8 cellular contexts compared by ENCODE assay signal in genomic region chr1:39955547-39956539, GRCh38. TPM values are rescaled to one million over a fixed set of nuclear protein-coding genes. Genes with fewer than 3 reads are reported as not detected.
A peak's percentile ranks its signal among the peaks of the same experiment; 100 is the strongest.
DNase-seq lines count a peak whose midpoint lies in the region; ATAC-seq, FAIRE-seq and TF ChIP-seq lines count a peak whose summit lies in the region.

No MANE protein-coding gene starts in this region.

- FAIRE-seq in HTR-8/SVneo (lab: Jason Lieb, UNC) = no peak

- DNase-seq in COLO668 (lab: John Stamatoyannopoulos, UW; ENCODE audit: unreplicated experiment) = peak; percentile 100
- DNase-seq in HTR-8/SVneo (ENCODE audit: insufficient read length, low spot score) = peak; percentile 45
- DNase-seq in activated effector memory CD4-positive, alpha-beta T cell treated with anti-CD3 and anti-CD28 coated beads, Interleukin-2, amount 50 U/mL, for 16 hours = peak; percentile 83
- peak; percentile 20 for DNase-seq in globus pallidus (ENCODE audit: low spot score)
- DNase-seq in renal cortical epithelial cell (ENCODE audit: low read depth) = peak; percentile 52
- no peak for DNase-seq in cortex of kidney (lab: John Stamatoyannopoulos, UW)

- peak; percentile 49 for ATAC-seq in GM21360 (IDR thresholded peaks at IDR 0.05; ENCODE audit: unreplicated experiment)

TF ChIP-seq in PFSK-1, 5 proteins besides CTCF, POLR2A, EP300 and RAD21:
- TF ChIP-seq REST (IDR thresholded peaks at IDR 0.05; ENCODE audit: insufficient read depth in 1 of 2, low read depth in 2 of 2, low read length in 2 of 2) (no peak), SIN3A (IDR thresholded peaks at IDR 0.05; ENCODE audit: borderline replicate concordance, insufficient read depth, low read length) (peak; percentile 73; the same call in 1 of the 2 replicates), TAF1 (IDR thresholded peaks at IDR 0.05; ENCODE audit: borderline replicate concordance, insufficient read depth, low read length) (0 out of 2 replicates have a peak, but pooled peaks have one; percentile 27)

RNA-seq across cellular contexts. Expression of gene MFSD2A, which starts 0.9 kb away (rescaled TPM):
- polyA plus RNA-seq in PFSK-1 (2012; ENCODE audit: insufficient read length, low read depth) = 43.9 TPM
- 6.7 and 9.7 TPM in 2 replicates for total RNA-seq in renal cortical epithelial cell

RNA-seq across cellular contexts. Expression of gene MYCL, which starts 54.1 kb away (rescaled TPM):
- 11.8 TPM for polyA plus RNA-seq in PFSK-1 (2012; ENCODE audit: insufficient read length, low read depth)
- 0.70 and 1.4 TPM in 2 replicates for total RNA-seq in renal cortical epithelial cell
